17 cellular contexts compared by ENCODE assay signal in the genomic region with DNA sequence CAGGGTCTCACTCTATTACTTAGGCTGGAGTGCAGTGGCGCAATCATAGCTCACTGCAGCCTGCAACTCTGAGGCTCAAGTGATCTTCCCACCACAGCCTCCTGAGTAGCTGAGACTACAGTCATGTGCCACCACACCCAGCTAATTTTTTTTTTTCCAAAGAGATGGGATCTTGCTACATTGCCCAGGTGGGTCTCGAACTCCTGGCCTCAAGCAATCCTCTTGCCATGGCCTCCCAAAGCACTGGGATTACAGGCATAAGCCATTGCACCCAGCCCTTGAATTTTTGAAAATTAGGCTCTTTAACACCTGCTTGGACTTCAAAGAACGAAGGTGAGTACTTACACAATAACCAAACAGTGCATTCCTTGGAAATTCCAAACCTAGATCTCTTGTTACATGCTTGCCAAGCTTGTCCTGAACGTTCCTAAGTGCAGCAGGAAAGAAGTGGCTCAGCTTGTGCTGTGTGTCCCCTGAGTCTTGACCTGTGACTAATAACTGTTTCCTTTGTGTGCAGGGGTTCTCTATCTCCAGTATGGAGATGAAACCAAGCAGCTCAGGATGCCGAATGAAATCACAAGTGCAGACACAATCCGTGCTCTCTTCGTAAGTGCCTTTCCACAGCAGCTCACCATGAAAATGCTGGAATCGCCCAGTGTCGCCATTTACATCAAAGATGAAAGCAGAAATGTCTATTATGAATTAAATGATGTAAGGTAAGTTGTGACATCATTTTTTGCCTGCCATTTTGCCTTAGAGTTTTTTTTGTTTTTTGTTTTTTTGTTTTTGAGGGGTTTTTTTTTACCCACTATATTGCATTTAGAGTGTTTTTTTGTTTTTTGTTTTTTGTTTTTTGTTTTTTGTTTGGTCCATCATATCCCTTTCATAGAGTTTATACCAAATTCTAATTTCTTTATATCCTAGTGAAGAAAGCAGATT.
DNase-seq lines count a peak whose midpoint lies in the region; ATAC-seq and TF ChIP-seq lines count a peak whose summit lies in the region.
"Had no signal": no experiment of that assay in that cellular context is flagged by ENCODE, and none has a peak within 500 bp of the region (broad histone marks: within the 10 kb centered on the region; RNA-seq: fewer than 3 reads in every experiment).

No MANE protein-coding gene starts in this region.

- H3K4me1 ChIP-seq in trophoblast cell (ENCODE audit: control insufficient read depth in 1 of 2, insufficient read depth in 2 of 2, low read length in 2 of 2): peaks cover 12 to 21% of the 10 kb centered on the region in 2 experiments
- H3K4me1 ChIP-seq: Peyer's patch had no signal

- H4K12ac ChIP-seq in trophoblast cell (ENCODE audit: low read depth, low read length): no peak overlapping the region

- H3K4me2 ChIP-seq in trophoblast cell (ENCODE audit: low read length): no peak overlapping the region

- H3K27me3 Mint-ChIP-seq in activated CD8-positive, alpha-beta T cell treated with anti-CD3 and anti-CD28 coated beads, Interleukin-2, amount 10 ng/mL, durations not matched to agents 7 days and 5 days (ENCODE audit: low read depth): no peaks in the 10 kb centered on the region
- H3K27me3 Mint-ChIP-seq: B cell had no signal

- intact Hi-C loops in posterior vena cava (cut with DNase I): loop anchor here in 1 of 2 donors (10.0 kb wide), 1 partner anchor 1588 kb away; no protein-coding TSS in a partner anchor

- peaks cover 2% of the 10 kb centered on the region for H3K79me1 ChIP-seq in trophoblast cell (ENCODE audit: low read length)

- ATAC-seq in GM18867 (IDR thresholded peaks at IDR 0.05; ENCODE audit: unreplicated experiment): peak; percentile 59
- ATAC-seq in activated CD8-positive, alpha-beta T cell treated with anti-CD3 and anti-CD28 coated beads, Interleukin-2, amount 10 ng/mL, durations not matched to agents 7 days and 5 days: no peak
- ATAC-seq: naive thymus-derived CD4-positive, alpha-beta T cell had no signal

- H3K4me1 Mint-ChIP-seq in activated CD8-positive, alpha-beta T cell treated with anti-CD3 and anti-CD28 coated beads, Interleukin-2, amount 10 ng/mL, durations not matched to agents 7 days and 5 days (ENCODE audit: low read depth): no peaks in the 10 kb centered on the region
- H3K4me1 Mint-ChIP-seq: activated CD4-positive, alpha-beta T cell treated with anti-CD3 and anti-CD28 coated beads, Interleukin-2, amount 10 ng/mL, durations not matched to agents 7 days and 5 days; B cell; naive thymus-derived CD4-positive, alpha-beta T cell had no signal

- no peak overlapping the region for H3K27ac Mint-ChIP-seq in activated CD8-positive, alpha-beta T cell treated with anti-CD3 and anti-CD28 coated beads, Interleukin-2, amount 10 ng/mL, durations not matched to agents 7 days and 5 days
- H3K27ac Mint-ChIP-seq: activated CD4-positive, alpha-beta T cell treated with anti-CD3 and anti-CD28 coated beads, Interleukin-2, amount 10 ng/mL, durations not matched to agents 7 days and 5 days; B cell; naive thymus-derived CD4-positive, alpha-beta T cell had no signal

- no peak overlapping the region for H2BK5ac ChIP-seq in trophoblast cell (ENCODE audit: low read depth, low read length, poor library complexity)

- H2BK120ac ChIP-seq in trophoblast cell (ENCODE audit: insufficient read depth, low read length, poor library complexity): no peak overlapping the region

- no peaks in the 10 kb centered on the region for H3K9me3 ChIP-seq in trophoblast cell (ENCODE audit: insufficient read depth, low read depth, low read length)
- H3K9me3 ChIP-seq: ascending aorta, Peyer's patch had no signal

- H3K18ac ChIP-seq in trophoblast cell (ENCODE audit: low read length): no peak overlapping the region

- no peak overlapping the region for H3K4me3 Mint-ChIP-seq in activated CD8-positive, alpha-beta T cell treated with anti-CD3 and anti-CD28 coated beads, Interleukin-2, amount 10 ng/mL, durations not matched to agents 7 days and 5 days
- H3K4me3 Mint-ChIP-seq: activated CD4-positive, alpha-beta T cell treated with anti-CD3 and anti-CD28 coated beads, Interleukin-2, amount 10 ng/mL, durations not matched to agents 7 days and 5 days; B cell; naive thymus-derived CD4-positive, alpha-beta T cell had no signal

- H3K23ac ChIP-seq in trophoblast cell (ENCODE audit: low read length): no peak overlapping the region

- no peaks in the 10 kb centered on the region for H3K36me3 Mint-ChIP-seq in activated CD8-positive, alpha-beta T cell treated with anti-CD3 and anti-CD28 coated beads, Interleukin-2, amount 10 ng/mL, durations not matched to agents 7 days and 5 days (ENCODE audit: low read depth)
- H3K36me3 Mint-ChIP-seq: naive thymus-derived CD4-positive, alpha-beta T cell had no signal

- no peak overlapping the region for H3K14ac ChIP-seq in trophoblast cell (ENCODE audit: low read length)

- no peaks in the 10 kb centered on the region for H3K27me3 ChIP-seq in trophoblast cell (ENCODE audit: insufficient read depth, low read length)
- H3K27me3 ChIP-seq: ascending aorta, Peyer's patch had no signal

- H3K27ac ChIP-seq in trophoblast cell (ENCODE audit: low read depth, low read length): peak overlapping the region; percentile 61
- H3K27ac ChIP-seq: ascending aorta, Peyer's patch had no signal

- H3K4me3 ChIP-seq in choroid plexus epithelial cell (ENCODE audit: low read depth, low read length): no peak overlapping the region
- H3K4me3 ChIP-seq in trophoblast cell (ENCODE audit: low read depth, low read length): no peak overlapping the region
- H3K4me3 ChIP-seq: ascending aorta, Peyer's patch had no signal

- H2AK5ac ChIP-seq in trophoblast cell (ENCODE audit: low read length): no peak overlapping the region

- no peak overlapping the region for H2AFZ ChIP-seq in trophoblast cell (ENCODE audit: insufficient read depth, low read length, poor library complexity)

- peaks cover 6% of the 10 kb centered on the region for H3K9me3 Mint-ChIP-seq in activated CD8-positive, alpha-beta T cell treated with anti-CD3 and anti-CD28 coated beads, Interleukin-2, amount 10 ng/mL, durations not matched to agents 7 days and 5 days (ENCODE audit: insufficient read depth)

- H3K36me3 ChIP-seq in trophoblast cell (ENCODE audit: control insufficient read depth in 1 of 2, insufficient read depth in 2 of 2, low read length in 2 of 2): peaks cover 11 to 16% of the 10 kb centered on the region in 2 experiments
- H3K36me3 ChIP-seq: ascending aorta, Peyer's patch had no signal

- in situ Hi-C loops in G401 (cut with HindIII; ENCODE audit: low sequenced_read_pairs): no loop called here

- H4K8ac ChIP-seq in trophoblast cell (ENCODE audit: low read depth, low read length): no peak overlapping the region

- CTCF ChIA-PET in activated CD8-positive, alpha-beta T cell treated with anti-CD3 and anti-CD28 coated beads, Interleukin-2, amount 10 ng/mL, durations not matched to agents 7 days and 5 days (lab: Charles Lee): no interaction called here

- no peak overlapping the region for H2BK12ac ChIP-seq in trophoblast cell (ENCODE audit: low read length)

- no peak overlapping the region for H4K91ac ChIP-seq in trophoblast cell (ENCODE audit: low read depth, low read length)

- H3K9ac ChIP-seq in trophoblast cell (ENCODE audit: low read length): no peak overlapping the region

- DNase-seq in HT1080 (ENCODE audit: low read depth): peak; percentile 73
- peak; percentile 61 for DNase-seq in choroid plexus epithelial cell (ENCODE audit: low read depth)
- DNase-seq in trophoblast cell: peak; percentile 84 to 96
- DNase-seq in superior temporal gyrus (ENCODE audit: extremely low spot score): no peak
- no peak for DNase-seq in posterior vena cava (ENCODE audit: low spot score)
- no peak for DNase-seq in G401 (ENCODE audit: low spot score)
- DNase-seq in activated CD8-positive, alpha-beta T cell treated with anti-CD3 and anti-CD28 coated beads, Interleukin-2, amount 10 ng/mL, durations not matched to agents 7 days and 5 days: no peak
- DNase-seq: activated CD4-positive, alpha-beta T cell treated with anti-CD3 and anti-CD28 coated beads, Interleukin-2, amount 10 ng/mL, durations not matched to agents 7 days and 5 days; DND-41; KG1; naive thymus-derived CD4-positive, alpha-beta T cell; NCI-H1694 treated with DMSO at 0.1 percent for 48 hours; Peyer's patch; T-helper 2 cell had no signal

- no peak overlapping the region for H3K4ac ChIP-seq in trophoblast cell (ENCODE audit: low read depth, low read length)

- no peak for TF ChIP-seq CTCF in choroid plexus epithelial cell (conservative IDR thresholded peaks at IDR 0.05; ENCODE audit: low read depth, low read length)

- POLR2A ChIA-PET in activated CD8-positive, alpha-beta T cell treated with anti-CD3 and anti-CD28 coated beads, Interleukin-2, amount 10 ng/mL, durations not matched to agents 7 days and 5 days (lab: Charles Lee): no interaction called here

- peaks cover 3% of the 10 kb centered on the region for H3K79me2 ChIP-seq in trophoblast cell (ENCODE audit: control insufficient read depth, insufficient read depth, low read length, poor library complexity)

- WGBS in trophoblast cell (ENCODE audit: extremely low coverage, insufficient coverage, insufficient read length): no CpG with 5 or more reads among the region's 9 CpGs

Comparison
In these comparisons a context has a peak if more than half of its experiments do, and no peak if none do; other contexts are left out.
1. DNase-seq: peak in HT1080 (single experiment), choroid plexus epithelial cell (single experiment) and trophoblast cell (2 of 2); none in superior temporal gyrus (single experiment), posterior vena cava (single experiment), G401 (single experiment) and activated CD8-positive, alpha-beta T cell treated with anti-CD3 and anti-CD28 coated beads, Interleukin-2, amount 10 ng/mL, durations not matched to agents 7 days and 5 days (single experiment).